Comparison of ENCODE assay signal across 1 cellular context in genomic region chr9:94156549-94157407, GRCh38.
TF ChIP-seq lines count a peak whose summit lies in the region.

No MANE protein-coding gene starts in this region.

TF ChIP-seq in K562, 482 proteins besides CTCF, POLR2A, EP300 and RAD21 (continued from another document and continues in another):
- TF ChIP-seq USF1 (CRISPR knock-in tag; IDR thresholded peaks at IDR 0.05) = no peak
- no peak for TF ChIP-seq GABPB2 (CRISPR knock-in tag; conservative IDR thresholded peaks at IDR 0.05)
- TF ChIP-seq ZNF140 (CRISPR knock-in tag; IDR thresholded peaks at IDR 0.05) = no peak
- peak; percentile 92 for TF ChIP-seq ZNF395 (CRISPR knock-in tag; IDR thresholded peaks at IDR 0.05)
- peak; percentile 19 for TF ChIP-seq PRDM10 (IDR thresholded peaks at IDR 0.05; ENCODE audit: partially characterized antibody)
- TF ChIP-seq ELF1 (tag; IDR thresholded peaks at IDR 0.05) = peak; percentile 72; the same call in 1 of the 2 replicates
- TF ChIP-seq LARP7 (IDR thresholded peaks at IDR 0.05) = no peak
- TF ChIP-seq SMC3 (conservative IDR thresholded peaks at IDR 0.05; ENCODE audit: insufficient read depth, low read depth, low read length) = 0 out of 2 replicates have a peak, but pooled peaks have one; percentile 3
- TF ChIP-seq RAD51 (IDR thresholded peaks at IDR 0.05; ENCODE audit: borderline replicate concordance, low read depth) = no peak
- TF ChIP-seq MCM7 (IDR thresholded peaks at IDR 0.05) = no peak
- no peak for TF ChIP-seq HLTF (IDR thresholded peaks at IDR 0.05)
- TF ChIP-seq ZNF609 (CRISPR knock-in tag; IDR thresholded peaks at IDR 0.05; ENCODE audit: borderline replicate concordance) = no peak
- no peak for TF ChIP-seq ZNF644 (tag; IDR thresholded peaks at IDR 0.05; ENCODE audit: low read depth)
- TF ChIP-seq L3MBTL2 (IDR thresholded peaks at IDR 0.05) = peak; percentile 82
- TF ChIP-seq ZNF584 (CRISPR knock-in tag; IDR thresholded peaks at IDR 0.05; ENCODE audit: low read depth) = 0 out of 2 replicates have a peak, but pooled peaks have one; percentile 43
- TF ChIP-seq PHB (CRISPR knock-in tag; IDR thresholded peaks at IDR 0.05) = no peak
- peak; percentile 82 for TF ChIP-seq SMAD1 (IDR thresholded peaks at IDR 0.05; ENCODE audit: low read depth, low read length, partially characterized antibody)
- TF ChIP-seq CTBP1 (IDR thresholded peaks at IDR 0.05; ENCODE audit: borderline replicate concordance) = peak; percentile 56
- TF ChIP-seq C11orf30 (IDR thresholded peaks at IDR 0.05; ENCODE audit: low read depth) = peak; percentile 93
- no peak for TF ChIP-seq MEIS2 (IDR thresholded peaks at IDR 0.05; ENCODE audit: partially characterized antibody)
- TF ChIP-seq MTF1 (CRISPR knock-in tag; IDR thresholded peaks at IDR 0.05; ENCODE audit: borderline replicate concordance) = no peak
- no peak for TF ChIP-seq SMARCA5 (IDR thresholded peaks at IDR 0.05)
- TF ChIP-seq ZNF561 (CRISPR knock-in tag; conservative IDR thresholded peaks at IDR 0.05) = no peak
- TF ChIP-seq LEF1 (IDR thresholded peaks at IDR 0.05) = no peak
- TF ChIP-seq ZNF316 (IDR thresholded peaks at IDR 0.05) = peak; percentile 89
- no peak for TF ChIP-seq HES1 (IDR thresholded peaks at IDR 0.05; ENCODE audit: low read depth)
- TF ChIP-seq ZNF717 (CRISPR knock-in tag; IDR thresholded peaks at IDR 0.05) = no peak
- TF ChIP-seq ZNF79 (CRISPR knock-in tag; IDR thresholded peaks at IDR 0.05; ENCODE audit: low read depth) = no peak
- TF ChIP-seq RREB1 (CRISPR knock-in tag; IDR thresholded peaks at IDR 0.05) = no peak
- no peak for TF ChIP-seq E2F1 (CRISPR knock-in tag; IDR thresholded peaks at IDR 0.05)
- TF ChIP-seq SMARCB1 (IDR thresholded peaks at IDR 0.05; ENCODE audit: insufficient read length, low read depth) = no peak
- TF ChIP-seq NFIX (CRISPR knock-in tag; IDR thresholded peaks at IDR 0.05; ENCODE audit: low read depth) = peak; percentile 66
- peak; percentile 66 for TF ChIP-seq POLR2G (IDR thresholded peaks at IDR 0.05; ENCODE audit: low read depth, low read length)
- peak; percentile 48; the same call in 1 of the 2 replicates for TF ChIP-seq ZNF384 (IDR thresholded peaks at IDR 0.05; ENCODE audit: low read depth, low read length)
- TF ChIP-seq E2F6 (IDR thresholded peaks at IDR 0.05; ENCODE audit: borderline replicate concordance in 1 of 2, extremely low read depth in 1 of 2, insufficient read depth in 1 of 2, insufficient read length in 1 of 2, low read depth in 1 of 2, low read length in 1 of 2, poor library complexity in 1 of 2, severe bottlenecking in 1 of 2) = peak in 1 of 2 experiments; percentile 53
- peak; percentile 38; the same call in 1 of the 2 replicates for TF ChIP-seq MTA3 (IDR thresholded peaks at IDR 0.05; ENCODE audit: borderline replicate concordance)
- TF ChIP-seq STAT6 (CRISPR knock-in tag; IDR thresholded peaks at IDR 0.05) = no peak
- no peak for TF ChIP-seq ZNF253 (CRISPR knock-in tag; conservative IDR thresholded peaks at IDR 0.05)
- TF ChIP-seq SRF (CRISPR knock-in tag; IDR thresholded peaks at IDR 0.05) = 0 out of 4 replicates have a peak, but pooled peaks of 1 of the 2 experiments have one; percentile 18
- TF ChIP-seq ELF4 (CRISPR knock-in tag; IDR thresholded peaks at IDR 0.05) = no peak
